ENCODE assay signal across 1 cellular context in the genomic region with DNA sequence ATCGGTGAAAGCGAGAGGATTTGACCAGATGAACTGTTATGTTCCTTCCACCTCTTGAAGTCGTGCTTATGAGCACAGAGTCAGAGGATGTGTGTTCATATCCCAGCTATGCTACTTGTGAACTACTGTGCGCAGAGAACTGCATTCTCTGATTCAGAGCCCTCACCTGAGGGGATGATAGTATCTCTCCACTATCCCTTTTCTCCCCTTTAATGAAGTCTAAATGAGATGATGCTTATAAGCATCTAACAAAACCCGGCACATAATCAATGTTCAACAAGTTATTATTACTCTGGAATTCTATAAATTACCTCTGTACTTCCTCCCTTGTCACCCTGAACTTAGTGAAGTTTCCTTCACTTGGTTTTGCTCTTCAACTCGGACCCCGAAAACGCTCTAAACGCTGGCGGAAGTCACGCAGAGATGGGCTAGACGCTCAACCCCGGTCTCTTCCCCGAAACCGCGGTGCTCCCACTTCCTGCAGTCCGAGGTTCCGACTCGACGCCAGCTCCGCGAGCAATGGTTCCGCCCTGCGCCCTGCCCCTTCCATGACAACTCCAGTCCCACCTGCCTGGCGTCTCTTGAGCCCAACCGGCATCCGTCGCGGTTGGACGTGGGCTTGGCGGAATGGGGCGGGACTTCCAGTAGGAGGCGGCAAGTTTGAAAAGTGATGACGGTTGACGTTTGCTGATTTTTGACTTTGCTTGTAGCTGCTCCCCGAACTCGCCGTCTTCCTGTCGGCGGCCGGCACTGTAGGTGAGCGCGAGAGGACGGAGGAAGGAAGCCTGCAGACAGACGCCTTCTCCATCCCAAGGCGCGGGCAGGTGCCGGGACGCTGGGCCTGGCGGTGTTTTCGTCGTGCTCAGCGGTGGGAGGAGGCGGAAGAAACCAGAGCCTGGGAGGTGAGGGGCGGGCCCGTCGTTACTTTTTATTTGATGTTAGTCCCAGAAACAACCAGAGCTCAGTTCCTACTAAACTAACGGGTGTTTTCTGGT.
TF ChIP-seq lines count a peak whose summit lies in the region.

NUF2 (plus strand) TSS at position 644 of the 995 bp plus-strand sequence. CDS start 4,098 bp downstream, outside the sequence.

TF ChIP-seq in K562, 482 proteins besides CTCF, POLR2A, EP300 and RAD21 (continued from another document and continues in another):
- TF ChIP-seq, protein P1, sequence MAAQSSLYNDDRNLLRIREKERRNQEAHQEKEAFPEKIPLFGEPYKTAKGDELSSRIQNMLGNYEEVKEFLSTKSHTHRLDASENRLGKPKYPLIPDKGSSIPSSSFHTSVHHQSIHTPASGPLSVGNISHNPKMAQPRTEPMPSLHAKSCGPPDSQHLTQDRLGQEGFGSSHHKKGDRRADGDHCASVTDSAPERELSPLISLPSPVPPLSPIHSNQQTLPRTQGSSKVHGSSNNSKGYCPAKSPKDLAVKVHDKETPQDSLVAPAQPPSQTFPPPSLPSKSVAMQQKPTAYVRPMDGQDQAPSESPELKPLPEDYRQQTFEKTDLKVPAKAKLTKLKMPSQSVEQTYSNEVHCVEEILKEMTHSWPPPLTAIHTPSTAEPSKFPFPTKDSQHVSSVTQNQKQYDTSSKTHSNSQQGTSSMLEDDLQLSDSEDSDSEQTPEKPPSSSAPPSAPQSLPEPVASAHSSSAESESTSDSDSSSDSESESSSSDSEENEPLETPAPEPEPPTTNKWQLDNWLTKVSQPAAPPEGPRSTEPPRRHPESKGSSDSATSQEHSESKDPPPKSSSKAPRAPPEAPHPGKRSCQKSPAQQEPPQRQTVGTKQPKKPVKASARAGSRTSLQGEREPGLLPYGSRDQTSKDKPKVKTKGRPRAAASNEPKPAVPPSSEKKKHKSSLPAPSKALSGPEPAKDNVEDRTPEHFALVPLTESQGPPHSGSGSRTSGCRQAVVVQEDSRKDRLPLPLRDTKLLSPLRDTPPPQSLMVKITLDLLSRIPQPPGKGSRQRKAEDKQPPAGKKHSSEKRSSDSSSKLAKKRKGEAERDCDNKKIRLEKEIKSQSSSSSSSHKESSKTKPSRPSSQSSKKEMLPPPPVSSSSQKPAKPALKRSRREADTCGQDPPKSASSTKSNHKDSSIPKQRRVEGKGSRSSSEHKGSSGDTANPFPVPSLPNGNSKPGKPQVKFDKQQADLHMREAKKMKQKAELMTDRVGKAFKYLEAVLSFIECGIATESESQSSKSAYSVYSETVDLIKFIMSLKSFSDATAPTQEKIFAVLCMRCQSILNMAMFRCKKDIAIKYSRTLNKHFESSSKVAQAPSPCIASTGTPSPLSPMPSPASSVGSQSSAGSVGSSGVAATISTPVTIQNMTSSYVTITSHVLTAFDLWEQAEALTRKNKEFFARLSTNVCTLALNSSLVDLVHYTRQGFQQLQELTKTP (IDR thresholded peaks at IDR 0.05; ENCODE audit: low read depth in 1 of 2, partially characterized antibody in 2 of 2), result peak; percentile 47 to 78
- TF ChIP-seq AFF4 (CRISPR knock-in tag; IDR thresholded peaks at IDR 0.05) (peak; percentile 77; the same call in 1 of the 2 replicates), RBBP5 (IDR thresholded peaks at IDR 0.05; ENCODE audit: borderline replicate concordance, insufficient read depth, low read length, poor library complexity, severe bottlenecking) (peak; percentile 97), PHF21A (IDR thresholded peaks at IDR 0.05; ENCODE audit: borderline replicate concordance, low read depth) (peak; percentile 65; the same call in 1 of the 2 replicates), PRPF4 (IDR thresholded peaks at IDR 0.05; ENCODE audit: insufficient read depth, low read depth, low read length, poor library complexity, severe bottlenecking) (no peak), NFATC3 (IDR thresholded peaks at IDR 0.05) (0 out of 2 replicates have a peak, but pooled peaks have one; percentile 61), SMAD4 (CRISPR knock-in tag; conservative IDR thresholded peaks at IDR 0.05) (peak; percentile 91), ZNF592 (IDR thresholded peaks at IDR 0.05) (no peak), NFE2 (IDR thresholded peaks at IDR 0.05; ENCODE audit: low read depth) (peak; percentile 50; the same call in 1 of the 2 replicates)
- TF ChIP-seq, protein P2, sequence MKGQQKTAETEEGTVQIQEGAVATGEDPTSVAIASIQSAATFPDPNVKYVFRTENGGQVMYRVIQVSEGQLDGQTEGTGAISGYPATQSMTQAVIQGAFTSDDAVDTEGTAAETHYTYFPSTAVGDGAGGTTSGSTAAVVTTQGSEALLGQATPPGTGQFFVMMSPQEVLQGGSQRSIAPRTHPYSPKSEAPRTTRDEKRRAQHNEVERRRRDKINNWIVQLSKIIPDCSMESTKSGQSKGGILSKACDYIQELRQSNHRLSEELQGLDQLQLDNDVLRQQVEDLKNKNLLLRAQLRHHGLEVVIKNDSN (CRISPR knock-in tag; IDR thresholded peaks at IDR 0.05), result peak; percentile 45; the same call in 1 of the 2 replicates
- TF ChIP-seq, protein P3, sequence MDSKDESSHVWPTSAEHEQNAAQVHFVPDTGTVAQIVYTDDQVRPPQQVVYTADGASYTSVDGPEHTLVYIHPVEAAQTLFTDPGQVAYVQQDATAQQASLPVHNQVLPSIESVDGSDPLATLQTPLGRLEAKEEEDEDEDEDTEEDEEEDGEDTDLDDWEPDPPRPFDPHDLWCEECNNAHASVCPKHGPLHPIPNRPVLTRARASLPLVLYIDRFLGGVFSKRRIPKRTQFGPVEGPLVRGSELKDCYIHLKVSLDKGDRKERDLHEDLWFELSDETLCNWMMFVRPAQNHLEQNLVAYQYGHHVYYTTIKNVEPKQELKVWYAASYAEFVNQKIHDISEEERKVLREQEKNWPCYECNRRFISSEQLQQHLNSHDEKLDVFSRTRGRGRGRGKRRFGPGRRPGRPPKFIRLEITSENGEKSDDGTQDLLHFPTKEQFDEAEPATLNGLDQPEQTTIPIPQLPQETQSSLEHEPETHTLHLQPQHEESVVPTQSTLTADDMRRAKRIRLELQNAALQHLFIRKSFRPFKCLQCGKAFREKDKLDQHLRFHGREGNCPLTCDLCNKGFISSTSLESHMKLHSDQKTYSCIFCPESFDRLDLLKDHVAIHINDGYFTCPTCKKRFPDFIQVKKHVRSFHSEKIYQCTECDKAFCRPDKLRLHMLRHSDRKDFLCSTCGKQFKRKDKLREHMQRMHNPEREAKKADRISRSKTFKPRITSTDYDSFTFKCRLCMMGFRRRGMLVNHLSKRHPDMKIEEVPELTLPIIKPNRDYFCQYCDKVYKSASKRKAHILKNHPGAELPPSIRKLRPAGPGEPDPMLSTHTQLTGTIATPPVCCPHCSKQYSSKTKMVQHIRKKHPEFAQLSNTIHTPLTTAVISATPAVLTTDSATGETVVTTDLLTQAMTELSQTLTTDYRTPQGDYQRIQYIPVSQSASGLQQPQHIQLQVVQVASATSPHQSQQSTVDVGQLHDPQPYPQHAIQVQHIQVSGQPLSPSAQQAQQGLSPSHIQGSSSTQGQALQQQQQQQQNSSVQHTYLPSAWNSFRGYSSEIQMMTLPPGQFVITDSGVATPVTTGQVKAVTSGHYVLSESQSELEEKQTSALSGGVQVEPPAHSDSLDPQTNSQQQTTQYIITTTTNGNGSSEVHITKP (IDR thresholded peaks at IDR 0.05; ENCODE audit: partially characterized antibody), result peak; percentile 88
- TF ChIP-seq, protein P4, sequence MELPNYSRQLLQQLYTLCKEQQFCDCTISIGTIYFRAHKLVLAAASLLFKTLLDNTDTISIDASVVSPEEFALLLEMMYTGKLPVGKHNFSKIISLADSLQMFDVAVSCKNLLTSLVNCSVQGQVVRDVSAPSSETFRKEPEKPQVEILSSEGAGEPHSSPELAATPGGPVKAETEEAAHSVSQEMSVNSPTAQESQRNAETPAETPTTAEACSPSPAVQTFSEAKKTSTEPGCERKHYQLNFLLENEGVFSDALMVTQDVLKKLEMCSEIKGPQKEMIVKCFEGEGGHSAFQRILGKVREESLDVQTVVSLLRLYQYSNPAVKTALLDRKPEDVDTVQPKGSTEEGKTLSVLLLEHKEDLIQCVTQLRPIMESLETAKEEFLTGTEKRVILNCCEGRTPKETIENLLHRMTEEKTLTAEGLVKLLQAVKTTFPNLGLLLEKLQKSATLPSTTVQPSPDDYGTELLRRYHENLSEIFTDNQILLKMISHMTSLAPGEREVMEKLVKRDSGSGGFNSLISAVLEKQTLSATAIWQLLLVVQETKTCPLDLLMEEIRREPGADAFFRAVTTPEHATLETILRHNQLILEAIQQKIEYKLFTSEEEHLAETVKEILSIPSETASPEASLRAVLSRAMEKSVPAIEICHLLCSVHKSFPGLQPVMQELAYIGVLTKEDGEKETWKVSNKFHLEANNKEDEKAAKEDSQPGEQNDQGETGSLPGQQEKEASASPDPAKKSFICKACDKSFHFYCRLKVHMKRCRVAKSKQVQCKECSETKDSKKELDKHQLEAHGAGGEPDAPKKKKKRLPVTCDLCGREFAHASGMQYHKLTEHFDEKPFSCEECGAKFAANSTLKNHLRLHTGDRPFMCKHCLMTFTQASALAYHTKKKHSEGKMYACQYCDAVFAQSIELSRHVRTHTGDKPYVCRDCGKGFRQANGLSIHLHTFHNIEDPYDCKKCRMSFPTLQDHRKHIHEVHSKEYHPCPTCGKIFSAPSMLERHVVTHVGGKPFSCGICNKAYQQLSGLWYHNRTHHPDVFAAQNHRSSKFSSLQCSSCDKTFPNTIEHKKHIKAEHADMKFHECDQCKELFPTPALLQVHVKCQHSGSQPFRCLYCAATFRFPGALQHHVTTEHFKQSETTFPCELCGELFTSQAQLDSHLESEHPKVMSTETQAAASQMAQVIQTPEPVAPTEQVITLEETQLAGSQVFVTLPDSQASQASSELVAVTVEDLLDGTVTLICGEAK (IDR thresholded peaks at IDR 0.05), result peak; percentile 100
- TF ChIP-seq, protein P4 (CRISPR knock-in tag; IDR thresholded peaks at IDR 0.05), result no peak
